11 cellular contexts compared by ENCODE assay signal in genomic region chr16:11596572-11597226, GRCh38. TPM values are rescaled to one million over a fixed set of nuclear protein-coding genes. Genes with fewer than 3 reads are reported as not detected.
DNase-seq lines count a peak whose midpoint lies in the region; ATAC-seq and TF ChIP-seq lines count a peak whose summit lies in the region.
"Had no signal": no experiment of that assay in that cellular context is flagged by ENCODE, and none has a peak within 500 bp of the region (broad histone marks: within the 10 kb centered on the region; RNA-seq: fewer than 3 reads in every experiment).

No MANE protein-coding gene starts in this region.

- no peaks in the 10 kb centered on the region for H3K36me3 ChIP-seq in trophoblast cell (ENCODE audit: control insufficient read depth in 1 of 2, insufficient read depth in 2 of 2, low read length in 2 of 2)

- 100% methylated on average over 1 of the region's 4 CpGs for WGBS in trophoblast cell (ENCODE audit: extremely low coverage, insufficient coverage, insufficient read length)

- ATAC-seq in CD4-positive, alpha-beta T cell (ENCODE audit: poor library complexity), result no peak
- peak; percentile 51 for ATAC-seq in foreskin keratinocyte
- ATAC-seq in GM21360 (IDR thresholded peaks at IDR 0.05; ENCODE audit: unreplicated experiment), result no peak
- ATAC-seq in GM18868 (IDR thresholded peaks at IDR 0.05; ENCODE audit: unreplicated experiment), result no peak

- no peaks in the 10 kb centered on the region for H3K9me3 ChIP-seq in CD4-positive, alpha-beta T cell (ENCODE audit: control insufficient read depth, low read length)
- H3K9me3 ChIP-seq in trophoblast cell (ENCODE audit: insufficient read depth, low read depth, low read length), result no peaks in the 10 kb centered on the region

- H3K23ac ChIP-seq in trophoblast cell (ENCODE audit: low read length), result no peak overlapping the region

- no peak overlapping the region for H2AFZ ChIP-seq in trophoblast cell (ENCODE audit: insufficient read depth, low read length, poor library complexity)

- H3K27me3 Mint-ChIP-seq in CD4-positive, alpha-beta T cell, result no peaks in the 10 kb centered on the region
- peaks cover 2% of the 10 kb centered on the region for H3K27me3 Mint-ChIP-seq in activated CD4-positive, alpha-beta T cell treated with anti-CD3 and anti-CD28 coated beads, Interleukin-2, amount 10 ng/mL, durations not matched to agents 7 days and 5 days

- no peak overlapping the region for H3K27ac ChIP-seq in CD4-positive, alpha-beta T cell (ENCODE audit: low read depth, low read length)
- no peak overlapping the region for H3K27ac ChIP-seq in foreskin keratinocyte
- H3K27ac ChIP-seq in trophoblast cell (ENCODE audit: low read depth, low read length), result peak overlapping the region; percentile 33
- H3K27ac ChIP-seq: C4-2B had no signal

- H4K8ac ChIP-seq in trophoblast cell (ENCODE audit: low read depth, low read length), result no peak overlapping the region

- H4K91ac ChIP-seq in trophoblast cell (ENCODE audit: low read depth, low read length), result no peak overlapping the region

- H3K27ac Mint-ChIP-seq in CD4-positive, alpha-beta T cell, result peak overlapping the region; percentile 35
- H3K27ac Mint-ChIP-seq in activated CD4-positive, alpha-beta T cell treated with anti-CD3 and anti-CD28 coated beads, Interleukin-2, amount 10 ng/mL, durations not matched to agents 7 days and 5 days, result no peak overlapping the region
- H3K27ac Mint-ChIP-seq: memory B cell had no signal

- H3K4me1 Mint-ChIP-seq in CD4-positive, alpha-beta T cell (ENCODE audit: low read depth), result peaks cover 29% of the 10 kb centered on the region
- peaks cover 24% of the 10 kb centered on the region for H3K4me1 Mint-ChIP-seq in activated CD4-positive, alpha-beta T cell treated with anti-CD3 and anti-CD28 coated beads, Interleukin-2, amount 10 ng/mL, durations not matched to agents 7 days and 5 days

- no peak overlapping the region for H2BK120ac ChIP-seq in trophoblast cell (ENCODE audit: insufficient read depth, low read length, poor library complexity)

- intact Hi-C loops in CD4-positive, alpha-beta T cell (cut with DNase I, micrococcal nuclease), result loop anchor here in 1 of 2 experiments (5.0 kb wide), 1 partner anchor 46 kb away; no protein-coding TSS in a partner anchor

- H3K18ac ChIP-seq in trophoblast cell (ENCODE audit: low read length), result no peak overlapping the region

- H4K12ac ChIP-seq in trophoblast cell (ENCODE audit: low read depth, low read length), result no peak overlapping the region

- H3K79me2 ChIP-seq in trophoblast cell (ENCODE audit: control insufficient read depth, insufficient read depth, low read length, poor library complexity), result no peaks in the 10 kb centered on the region

- POLR2A ChIA-PET in CD4-positive, alpha-beta T cell (lab: Charles Lee), result interaction anchor here (0.6 to 1.7 kb wide), 6 partner anchors 10 to 341 kb away, joined by 3 to 10 read pairs (median 4); partner anchors contain the start of genes LITAF, RSL1D1 and SOCS1
- POLR2A ChIA-PET in activated CD4-positive, alpha-beta T cell treated with anti-CD3 and anti-CD28 coated beads, Interleukin-2, amount 10 ng/mL, durations not matched to agents 7 days and 5 days (lab: Charles Lee), result no interaction called here

- H3K36me3 Mint-ChIP-seq in CD4-positive, alpha-beta T cell (ENCODE audit: low read depth), result no peaks in the 10 kb centered on the region
- H3K36me3 Mint-ChIP-seq in activated CD4-positive, alpha-beta T cell treated with anti-CD3 and anti-CD28 coated beads, Interleukin-2, amount 10 ng/mL, durations not matched to agents 7 days and 5 days (ENCODE audit: low read depth), result no peaks in the 10 kb centered on the region
- H3K36me3 Mint-ChIP-seq: activated naive CD4-positive, alpha-beta T cell treated with anti-CD3 and anti-CD28 coated beads, Interleukin-2, amount 50 U/mL, for 72 hours; memory B cell had no signal

- no peak for TF ChIP-seq POLR2A in NB4 (IDR thresholded peaks at IDR 0.05; ENCODE audit: extremely low read depth, insufficient read length)

- H2AK5ac ChIP-seq in trophoblast cell (ENCODE audit: low read length), result no peak overlapping the region

- H3K27me3 ChIP-seq in CD4-positive, alpha-beta T cell (ENCODE audit: control insufficient read depth, insufficient read depth, low read length), result no peaks in the 10 kb centered on the region
- H3K27me3 ChIP-seq in foreskin keratinocyte (no peaks in the 10 kb centered on the region), trophoblast cell (ENCODE audit: insufficient read depth, low read length) (no peaks in the 10 kb centered on the region)

- H3K4me3 ChIP-seq in NB4 (ENCODE audit: low read depth, low read length), result no peak overlapping the region
- H3K4me3 ChIP-seq in trophoblast cell (ENCODE audit: low read depth, low read length), result no peak overlapping the region

- no peak for DNase-seq in CD4-positive, alpha-beta T cell
- DNase-seq in NB4 (ENCODE audit: low read depth) (peak; percentile 55), foreskin keratinocyte (no peak), trophoblast cell (peak; percentile 86 to 93), NCI-H524 treated with DMSO at 0.1 percent for 48 hours (lab: John Stamatoyannopoulos, UW) (no peak)
- DNase-seq in activated CD4-positive, alpha-beta T cell treated with anti-CD3 and anti-CD28 coated beads, Interleukin-2, amount 10 ng/mL, durations not matched to agents 7 days and 5 days, result no peak

- no peak overlapping the region for H3K14ac ChIP-seq in trophoblast cell (ENCODE audit: low read length)

- no peak overlapping the region for H3K4me2 ChIP-seq in trophoblast cell (ENCODE audit: low read length)

- CTCF ChIA-PET in CD4-positive, alpha-beta T cell (lab: Charles Lee), result interaction anchor here (2.7 kb wide), 1 partner anchor 65 kb away, joined by 12 read pairs; no protein-coding TSS in a partner anchor
- CTCF ChIA-PET in activated CD4-positive, alpha-beta T cell treated with anti-CD3 and anti-CD28 coated beads, Interleukin-2, amount 10 ng/mL, durations not matched to agents 7 days and 5 days (lab: Charles Lee), result interaction anchor here (0.9 to 1.6 kb wide), 5 partner anchors 9 to 22 kb away, joined by 3 to 10 read pairs (median 6); partner anchors contain the start of gene LITAF

- no peak overlapping the region for H2BK12ac ChIP-seq in trophoblast cell (ENCODE audit: low read length)

- no peak for TF ChIP-seq CTCF in CD4-positive, alpha-beta T cell (IDR thresholded peaks at IDR 0.05)
- TF ChIP-seq CTCF in NB4 (IDR thresholded peaks at IDR 0.05; ENCODE audit: low read depth, low read length) (no peak), foreskin keratinocyte (conservative IDR thresholded peaks at IDR 0.05) (no peak)

- peaks cover 9% of the 10 kb centered on the region for H3K79me1 ChIP-seq in trophoblast cell (ENCODE audit: low read length)

- no peak overlapping the region for H3K9ac ChIP-seq in trophoblast cell (ENCODE audit: low read length)

- H2BK5ac ChIP-seq in trophoblast cell (ENCODE audit: low read depth, low read length, poor library complexity), result no peak overlapping the region

- H3K4me3 Mint-ChIP-seq in CD4-positive, alpha-beta T cell, result no peak overlapping the region
- no peak overlapping the region for H3K4me3 Mint-ChIP-seq in activated CD4-positive, alpha-beta T cell treated with anti-CD3 and anti-CD28 coated beads, Interleukin-2, amount 10 ng/mL, durations not matched to agents 7 days and 5 days
- H3K4me3 Mint-ChIP-seq: memory B cell had no signal

- H3K9me3 Mint-ChIP-seq in CD4-positive, alpha-beta T cell, result no peaks in the 10 kb centered on the region
- no peaks in the 10 kb centered on the region for H3K9me3 Mint-ChIP-seq in activated CD4-positive, alpha-beta T cell treated with anti-CD3 and anti-CD28 coated beads, Interleukin-2, amount 10 ng/mL, durations not matched to agents 7 days and 5 days
- H3K9me3 Mint-ChIP-seq: activated naive CD4-positive, alpha-beta T cell treated with anti-CD3 and anti-CD28 coated beads, Interleukin-2, amount 50 U/mL, for 72 hours; memory B cell had no signal

- no peak overlapping the region for H3K4ac ChIP-seq in trophoblast cell (ENCODE audit: low read depth, low read length)

- H3K4me1 ChIP-seq in foreskin keratinocyte (no peaks in the 10 kb centered on the region), trophoblast cell (ENCODE audit: control insufficient read depth in 1 of 2, insufficient read depth in 2 of 2, low read length in 2 of 2) (peaks cover 9 to 12% of the 10 kb centered on the region in 2 experiments)

RNA-seq across cellular contexts. Expression of gene LITAF, which starts 10.0 kb away (rescaled TPM):
- 100 to 1,000 TPM; 226 to 257 TPM for total RNA-seq in CD4-positive, alpha-beta T cell
- 91.8 and 109 TPM in 2 replicates for total RNA-seq in foreskin keratinocyte
- 83.9 and 86.1 TPM in 2 replicates for polyA plus RNA-seq in foreskin keratinocyte
- 110 and 113 TPM in 2 replicates for polyA plus RNA-seq in trophoblast cell (2013)
- 100 to 1,000 TPM; 133 to 141 TPM for total RNA-seq in activated CD4-positive, alpha-beta T cell treated with anti-CD3 and anti-CD28 coated beads, Interleukin-2, amount 10 ng/mL, durations not matched to agents 7 days and 5 days

Comparison
In these comparisons a context has a peak if more than half of its experiments do, and no peak if none do; other contexts are left out.
1. DNase-seq: peak in NB4 (single experiment) and trophoblast cell (2 of 2); none in CD4-positive, alpha-beta T cell (0 of 10), foreskin keratinocyte (0 of 2), activated CD4-positive, alpha-beta T cell treated with anti-CD3 and anti-CD28 coated beads, Interleukin-2, amount 10 ng/mL, durations not matched to agents 7 days and 5 days (single experiment) and NCI-H524 treated with DMSO at 0.1 percent for 48 hours (single experiment).